8 cellular contexts compared by ENCODE assay signal in genomic region chr1:155989242-155989991, GRCh38. TPM values are rescaled to one million over a fixed set of nuclear protein-coding genes. Genes with fewer than 3 reads are reported as not detected.
DNase-seq lines count a peak whose midpoint lies in the region; ATAC-seq and TF ChIP-seq lines count a peak whose summit lies in the region.

No MANE protein-coding gene starts in this region.

- H3K9me3 ChIP-seq in sigmoid colon = no peaks in the 10 kb centered on the region

- DNase-seq in BJ (ENCODE audit: low read depth) (no peak), NCI-H1092 treated with DMSO at 0.1 percent for 48 hours (lab: John Stamatoyannopoulos, UW) (peak; percentile 53), T-helper 9 cell (peak; percentile 66), astrocyte of the cerebellum (ENCODE audit: low read depth) (no peak), hypothalamus (lab: John Stamatoyannopoulos, UW) (peak in 49 of 51 donors; percentile 26 to 89 (median 64)), sigmoid colon (peak; percentile 90)

- no peaks in the 10 kb centered on the region for H3K36me3 ChIP-seq in BJ (ENCODE audit: control insufficient read depth, insufficient read depth, low read length)
- no peaks in the 10 kb centered on the region for H3K36me3 ChIP-seq in sigmoid colon

- intact Hi-C loops in sigmoid colon (cut with DNase I) = loop anchor here (1.0 kb wide), 1 partner anchor 51 kb away; no protein-coding TSS in a partner anchor

- CTCF ChIA-PET in BJ (lab: Yijun Ruan, JAX) = interaction anchor here (0.6 to 4.1 kb wide), 31 partner anchors 9 to 244 kb away, joined by 3 to 57 read pairs (median 3); partner anchors contain the start of genes ARHGEF2, KHDC4 and RXFP4

- ATAC-seq in GM21515 (IDR thresholded peaks at IDR 0.05; ENCODE audit: unreplicated experiment) (peak; percentile 74), GM21390 (IDR thresholded peaks at IDR 0.05; ENCODE audit: unreplicated experiment) (no peak)

- peaks cover 0 to 12% (median 7%) of the 10 kb centered on the region in 4 donors for H3K4me1 ChIP-seq in sigmoid colon

- POLR2A ChIA-PET in BJ (lab: Charles Lee) = no interaction called here

- H3K27me3 ChIP-seq in BJ (ENCODE audit: control insufficient read depth, insufficient read depth, low read length) = no peaks in the 10 kb centered on the region
- no peaks in the 10 kb centered on the region for H3K27me3 ChIP-seq in sigmoid colon

- no peak for TF ChIP-seq POLR2A in sigmoid colon (IDR thresholded peaks at IDR 0.05)

- peak overlapping the region; percentile 37 to 68 (median 51) for H3K27ac ChIP-seq in sigmoid colon

- TF ChIP-seq CTCF in BJ (IDR thresholded peaks at IDR 0.05; ENCODE audit: insufficient read depth, low read depth, low read length) (peak; percentile 98), astrocyte of the cerebellum (IDR thresholded peaks at IDR 0.05; ENCODE audit: low read depth, low read length, missing control alignments) (peak; percentile 98), sigmoid colon (IDR thresholded peaks at IDR 0.05) (peak; percentile 97 to 100 (median 98))

- 35 to 37% methylated on average over 9 of the region's 9 CpGs for whole genome bisulfite sequencing in sigmoid colon, 2 donors

- no peak for TF ChIP-seq EP300 in sigmoid colon (IDR thresholded peaks at IDR 0.05)

- in situ Hi-C loops in astrocyte of the cerebellum (cut with HindIII; ENCODE audit: low sequenced_read_pairs) = no loop called here

- 0 out of 2 replicates have a peak overlapping the region, but pooled peaks have one; percentile 4 for H3K4me3 ChIP-seq in BJ (ENCODE audit: low read depth, low read length)
- no peak overlapping the region for H3K4me3 ChIP-seq in astrocyte of the cerebellum (ENCODE audit: low read depth, low read length)
- H3K4me3 ChIP-seq in sigmoid colon = peak overlapping the region; percentile 13 to 48 (median 38)

RNA-seq across cellular contexts. Expression of gene ARHGEF2, which starts 11.1 kb away (rescaled TPM):
- polyA plus RNA-seq in BJ (2011; rRNA removed) (130 and 213 TPM in 2 replicates), sigmoid colon (10 to 100 TPM; 25.8 to 76.7 (median 26.8) TPM)
- 128 and 154 TPM in 2 replicates for polyA minus RNA-seq in BJ (2011; rRNA and poly(A)+ RNA removed)
- 10 to 100 TPM; 31.6 to 83.9 (median 48.1) TPM for total RNA-seq in sigmoid colon

RNA-seq across cellular contexts. Expression of gene SSR2, which starts 31.3 kb away (rescaled TPM):
- polyA plus RNA-seq in BJ (2011; rRNA removed) (891 and 935 TPM in 2 replicates), sigmoid colon (100 to 1,000 TPM; 157 to 274 (median 231) TPM)
- 171 and 320 TPM in 2 replicates for polyA minus RNA-seq in BJ (2011; rRNA and poly(A)+ RNA removed)
- total RNA-seq in sigmoid colon = 100 to 1,000 TPM; 115 to 338 (median 233) TPM

RNA-seq across cellular contexts. Expression of gene RXFP4, which starts 48.0 kb away (rescaled TPM):
- polyA plus RNA-seq in BJ (2011; rRNA removed) = not detected in 2 replicates
- polyA minus RNA-seq in BJ (2011; rRNA and poly(A)+ RNA removed) = 0.41 TPM in 1 of 2 replicates, not detected in the other
- total RNA-seq in sigmoid colon = not detected
- polyA plus RNA-seq in sigmoid colon = 1 to 10 TPM in 2 of 3 donors, not detected in 1; 1.8 to 2.7 TPM

RNA-seq across cellular contexts. Expression of gene KHDC4, which starts 55.2 kb away (rescaled TPM):
- 39.0 and 39.8 TPM in 2 replicates for polyA plus RNA-seq in BJ (2011; rRNA removed)
- 25.5 and 39.1 TPM in 2 replicates for polyA minus RNA-seq in BJ (2011; rRNA and poly(A)+ RNA removed)
- total RNA-seq in sigmoid colon = 10 to 100 TPM; 33.5 to 67.6 (median 38.9) TPM
- 10 to 100 TPM in 2 of 3 donors, 1 to 10 TPM in 1; 6.6 to 25.2 (median 10.2) TPM for polyA plus RNA-seq in sigmoid colon

Comparison
In these comparisons a context has a peak if more than half of its experiments do, and no peak if none do; other contexts are left out.
1. DNase-seq: peak in NCI-H1092 treated with DMSO at 0.1 percent for 48 hours (single experiment), T-helper 9 cell (single experiment), hypothalamus (49 of 51) and sigmoid colon (single experiment); none in BJ (single experiment) and astrocyte of the cerebellum (single experiment).
2. Peak in every context shown above with its lines, with median percentiles within 50 percentile points of each other: CTCF ChIP-seq.